15 cellular contexts compared by ENCODE assay signal in genomic region chr6:109239192-109239917, GRCh38.
DNase-seq lines count a peak whose midpoint lies in the region; ATAC-seq and TF ChIP-seq lines count a peak whose summit lies in the region.
"Had no signal": no experiment of that assay in that cellular context is flagged by ENCODE, and none has a peak within 500 bp of the region (broad histone marks: within the 10 kb centered on the region; RNA-seq: fewer than 3 reads in every experiment).

No MANE protein-coding gene starts in this region.

- no peak overlapping the region for H3K4ac ChIP-seq in IMR-90 (ENCODE audit: low read depth, low read length)

- TF ChIP-seq RAD21 in IMR-90 (IDR thresholded peaks at IDR 0.05; ENCODE audit: low read length) = no peak

- in situ Hi-C loops in IMR-90 (cut with MboI; ENCODE audit: low sequenced_read_pairs) = no loop called here

- intact Hi-C loops in IMR-90 (cut with micrococcal nuclease) = no loop called here

- no peak overlapping the region for H2BK20ac ChIP-seq in IMR-90 (ENCODE audit: low read depth, low read length)

- DNase-seq in IMR-90 (no peak), substantia nigra (lab: John Stamatoyannopoulos, UW) (no peak), T1000 (lab: John Stamatoyannopoulos, UW) (no peak), OCI-M1 (lab: John Stamatoyannopoulos, UW) (no peak)
- DNase-seq: activated CD4-positive, alpha-beta T cell treated with anti-CD3 and anti-CD28 coated beads, Interleukin-2, amount 50 U/mL, for 48 hours; activated naive CD8-positive, alpha-beta T cell treated with anti-CD3 and anti-CD28 coated beads for 36 hours; Caco-2; NCI-H1436; NCI-H748 treated with DMSO at 0.1 percent for 48 hours; stimulated activated CD4-positive, alpha-beta T cell treated with anti-CD3 and anti-CD28 coated beads, Interleukin-4, amount 100 ng/mL, for 4 hours had no signal

- no peaks in the 10 kb centered on the region for H3K9me1 ChIP-seq in IMR-90 (ENCODE audit: insufficient read depth, low read length)

- H4K91ac ChIP-seq in IMR-90 (ENCODE audit: insufficient read depth, low read depth, low read length) = no peak overlapping the region

- no peak overlapping the region for H2BK15ac ChIP-seq in IMR-90 (ENCODE audit: low read depth, low read length)

- no peak overlapping the region for H2AK5ac ChIP-seq in IMR-90 (ENCODE audit: low read depth, low read length)

- no peak for TF ChIP-seq CTCF in IMR-90 (conservative IDR thresholded peaks at IDR 0.05; ENCODE audit: low read depth, low read length)

- H3K9me3 ChIP-seq in IMR-90 (ENCODE audit: control insufficient read depth, insufficient read depth, low read length) (no peaks in the 10 kb centered on the region), mesodermal cell (ENCODE audit: control insufficient read depth, low read length) (peaks cover 3% of the 10 kb centered on the region)
- H3K9me3 ChIP-seq: Caco-2 had no signal

- H3K27me3 ChIP-seq in IMR-90 (ENCODE audit: control insufficient read depth, insufficient read depth, low read length) = peaks cover 2% of the 10 kb centered on the region; the same call in 1 of the 2 replicates

- H3K14ac ChIP-seq in IMR-90 (replicated peaks; ENCODE audit: low read depth, low read length) = no peak overlapping the region

- no peak overlapping the region for H3K27ac ChIP-seq in IMR-90 (ENCODE audit: insufficient read depth, low read length)
- H3K27ac ChIP-seq in angular gyrus (ENCODE audit: low read depth, low read length) = peak overlapping the region; percentile 29
- H3K27ac ChIP-seq in mesodermal cell (ENCODE audit: low read depth, low read length, severe bottlenecking) = peak overlapping the region; percentile 71
- H3K27ac ChIP-seq in substantia nigra (ENCODE audit: low read depth, low read length, poor library complexity, severe bottlenecking) = peak overlapping the region; percentile 23

- H3K4me1 ChIP-seq in IMR-90 (ENCODE audit: control insufficient read depth, insufficient read depth, low read length) (no peaks in the 10 kb centered on the region), mesodermal cell (ENCODE audit: control insufficient read depth, insufficient read depth, low read length, poor library complexity, severe bottlenecking) (peaks cover 16% of the 10 kb centered on the region)
- H3K4me1 ChIP-seq: Caco-2 had no signal

- WGBS in IMR-90 (ENCODE audit: extremely low coverage in 2 of 2, insufficient read length in 1 of 2), 2 experiments = no CpG with 5 or more reads among the region's 5 CpGs
- 100% methylated on average over 2 of the region's 5 CpGs for WGBS in mesodermal cell (ENCODE audit: insufficient coverage in 2 of 2), 2 experiments

- H3K18ac ChIP-seq in IMR-90 (ENCODE audit: low read depth, low read length) = no peak overlapping the region

- CTCF ChIA-PET in IMR-90 (lab: Yijun Ruan, JAX) = interaction anchor here (0.6 to 0.8 kb wide), 2 partner anchors 11 to 932 kb away, joined by 3 to 6 read pairs; no protein-coding TSS in a partner anchor

- no peak overlapping the region for H2AK9ac ChIP-seq in IMR-90 (replicated peaks; ENCODE audit: low read depth, low read length, poor library complexity)

- peak overlapping the region; percentile 37 for H2AFZ ChIP-seq in IMR-90 (replicated peaks; ENCODE audit: low read length, poor library complexity)

- TF ChIP-seq POLR2A in IMR-90 (IDR thresholded peaks at IDR 0.05; ENCODE audit: low read depth, low read length) = no peak

- H4K20me1 ChIP-seq in IMR-90 (ENCODE audit: insufficient read depth, low read length) = no peaks in the 10 kb centered on the region

- no peak overlapping the region for H3K4me3 ChIP-seq in IMR-90 (ENCODE audit: insufficient read depth, low read depth, low read length)
- no peak overlapping the region for H3K4me3 ChIP-seq in mesodermal cell (ENCODE audit: extremely low read depth, insufficient read depth, low read length, poor library complexity, severe bottlenecking)

- H3K23ac ChIP-seq in IMR-90 (ENCODE audit: low read depth, low read length) = no peak overlapping the region

- no peaks in the 10 kb centered on the region for H3K79me1 ChIP-seq in IMR-90 (ENCODE audit: low read depth in 1 of 2, low read length in 2 of 2)

- no peak overlapping the region for H2BK120ac ChIP-seq in IMR-90 (ENCODE audit: low read depth, low read length)

- no peak overlapping the region for H3K9ac ChIP-seq in IMR-90 (ENCODE audit: low read depth, low read length)

- ATAC-seq in IMR-90 (ENCODE audit: low read depth) (peak; percentile 46), HG02884 (IDR thresholded peaks at IDR 0.05; ENCODE audit: unreplicated experiment) (no peak), GM21447 (IDR thresholded peaks at IDR 0.05; ENCODE audit: unreplicated experiment) (no peak)
- ATAC-seq: SK-N-SH treated with all-trans-retinoic acid at 6 μM for 48 hours had no signal

- H4K5ac ChIP-seq in IMR-90 (ENCODE audit: low read depth, low read length) = no peak overlapping the region

- dilution Hi-C loops in IMR-90 (cut with HindIII; ENCODE audit: low sequenced_read_pairs, unreplicated experiment) = no loop called here

- no peak overlapping the region for H4K8ac ChIP-seq in IMR-90 (ENCODE audit: low read depth in 2 of 2, low read length in 2 of 2)

- no peak overlapping the region for H3K4me2 ChIP-seq in IMR-90 (ENCODE audit: low read depth, low read length)

- H3K56ac ChIP-seq in IMR-90 (ENCODE audit: extremely low read depth, insufficient read depth, low read length) = no peak overlapping the region

- H3K36me3 ChIP-seq in IMR-90 (ENCODE audit: control insufficient read depth, insufficient read depth, low read length) = no peaks in the 10 kb centered on the region
- H3K36me3 ChIP-seq in mesodermal cell (ENCODE audit: control insufficient read depth, insufficient read depth, low read length) = no peaks in the 10 kb centered on the region

- POLR2A ChIA-PET in IMR-90 (lab: Charles Lee; ENCODE audit: unreplicated experiment) = no interaction called here

- H2BK5ac ChIP-seq in IMR-90 (ENCODE audit: low read depth, low read length, poor library complexity, severe bottlenecking) = no peak overlapping the region

- no TSS peak for BruUV-seq in IMR-90 (replicated peaks; lab: Mats Ljungman, UMichigan)

TF ChIP-seq in IMR-90, 13 proteins besides CTCF, POLR2A, EP300 and RAD21:
- TF ChIP-seq MXI1 (IDR thresholded peaks at IDR 0.05; ENCODE audit: borderline replicate concordance, low read depth, low read length) = no peak
- no peak for TF ChIP-seq MAZ (IDR thresholded peaks at IDR 0.05; ENCODE audit: borderline replicate concordance, low read depth, low read length)
- no peak for TF ChIP-seq FOS (IDR thresholded peaks at IDR 0.05; ENCODE audit: low read depth, low read length)
- TF ChIP-seq CHD1 (IDR thresholded peaks at IDR 0.05; ENCODE audit: low read depth, low read length) = no peak
- TF ChIP-seq BHLHE40 (IDR thresholded peaks at IDR 0.05; ENCODE audit: low read depth, low read length) = no peak
- TF ChIP-seq NFE2L2 (IDR thresholded peaks at IDR 0.05; ENCODE audit: low read depth, low read length) = no peak
- no peak for TF ChIP-seq USF2 (IDR thresholded peaks at IDR 0.05; ENCODE audit: low read depth, low read length)
- TF ChIP-seq RCOR1 (IDR thresholded peaks at IDR 0.05; ENCODE audit: insufficient replicate concordance, low read length) = no peak
- TF ChIP-seq CEBPB (IDR thresholded peaks at IDR 0.05; ENCODE audit: low read depth, low read length) = no peak
